23 cellular contexts compared by ENCODE assay signal in the genomic region with DNA sequence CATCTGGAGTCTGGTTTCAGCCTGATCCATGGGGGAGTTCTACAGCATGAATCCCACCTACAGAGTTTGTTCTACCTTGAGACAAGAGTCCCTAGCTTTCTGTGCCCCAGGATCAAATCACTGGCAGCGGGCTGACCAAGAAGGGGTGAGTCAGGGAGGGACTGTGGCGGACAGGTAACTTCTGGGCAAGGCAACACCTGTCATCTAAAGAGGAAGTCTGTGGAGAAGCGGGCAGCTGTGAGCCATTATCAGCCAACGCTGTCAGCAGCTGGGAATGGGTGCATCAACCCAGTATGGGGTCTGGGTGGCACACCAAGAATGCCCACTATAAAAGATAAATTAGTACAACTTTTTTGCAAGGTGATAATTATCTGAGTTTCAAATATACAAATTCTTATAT.
DNase-seq lines count a peak whose midpoint lies in the region; ATAC-seq and TF ChIP-seq lines count a peak whose summit lies in the region.
"Had no signal": no experiment of that assay in that cellular context is flagged by ENCODE, and none has a peak within 500 bp of the region (broad histone marks: within the 10 kb centered on the region; RNA-seq: fewer than 3 reads in every experiment).

No MANE protein-coding gene starts in this region.

- peak; percentile 29 for DNase-seq in DMS53 treated with DMSO at 0.1 percent for 48 hours (lab: John Stamatoyannopoulos, UW; ENCODE audit: unreplicated experiment)
- DNase-seq in NCI-H1417 treated with DMSO at 0.1 percent for 48 hours (lab: John Stamatoyannopoulos, UW) = peak; percentile 17
- peak; percentile 27 for DNase-seq in NCI-H774 (lab: John Stamatoyannopoulos, UW)
- peak; percentile 6 for DNase-seq in skeletal muscle cell (ENCODE audit: low read depth)
- no peak for DNase-seq in tibial artery
- DNase-seq in islet precursor cell = no peak
- DNase-seq: Calu3; CD4-positive, alpha-beta T cell; DMS153; EL; GF-D8; KG1; NCI-H1092 treated with DMSO at 0.1 percent for 48 hours; NCI-H187; NCI-H2227 treated with DMSO at 0.1 percent for 48 hours; NCI-H524 treated with DMSO at 0.1 percent for 48 hours; NK-92 treated with Interleukin-12 subunit alpha and Interleukin-12 subunit beta, amount 100 ng/mL, for 24 hours; SHP77 treated with DMSO at 0.1 percent for 48 hours; SK-N-SH had no signal

- no peak overlapping the region for H3K27ac ChIP-seq in tibial artery
- H3K27ac ChIP-seq: BLaER1, RWPE1 had no signal

- no peaks in the 10 kb centered on the region for H3K4me1 ChIP-seq in tibial artery
- H3K4me1 ChIP-seq: BLaER1 had no signal

- ATAC-seq in GM18870 (IDR thresholded peaks at IDR 0.05; ENCODE audit: unreplicated experiment) = no peak
- ATAC-seq: HCT116 had no signal

- intact Hi-C loops in tibial artery (cut with DNase I; ENCODE audit: low total_unique reads) = no loop called here

- no peak overlapping the region for H3K4me3 ChIP-seq in skeletal muscle cell (ENCODE audit: low read depth, low read length)
- no peak overlapping the region for H3K4me3 ChIP-seq in tibial artery
- H3K4me3 ChIP-seq: BLaER1 had no signal

- no peaks in the 10 kb centered on the region for H3K27me3 ChIP-seq in tibial artery
- H3K27me3 ChIP-seq: BLaER1 had no signal

- H3K36me3 ChIP-seq in tibial artery = peaks cover 28 to 43% (median 36%) of the 10 kb centered on the region in 3 donors

- peaks cover 0 to 3% (median 0%) of the 10 kb centered on the region in 3 donors for H3K9me3 ChIP-seq in tibial artery
- H3K9me3 ChIP-seq: BLaER1, SK-N-SH had no signal

- no peak for TF ChIP-seq CTCF in tibial artery (IDR thresholded peaks at IDR 0.05)

Comparison
In these comparisons a context has a peak if more than half of its experiments do, and no peak if none do; other contexts are left out.
1. DNase-seq: peak in DMS53 treated with DMSO at 0.1 percent for 48 hours (single experiment), NCI-H1417 treated with DMSO at 0.1 percent for 48 hours (single experiment), NCI-H774 (single experiment) and skeletal muscle cell (single experiment); none in tibial artery (0 of 2) and islet precursor cell (single experiment).